Comparison of ENCODE assay signal across 9 cellular contexts in genomic region chr15:96416934-96417759, GRCh38.
DNase-seq lines count a peak whose midpoint lies in the region; ATAC-seq, FAIRE-seq and TF ChIP-seq lines count a peak whose summit lies in the region.
"Had no signal": no experiment of that assay in that cellular context is flagged by ENCODE, and none has a peak within 500 bp of the region (broad histone marks: within the 10 kb centered on the region; RNA-seq: fewer than 3 reads in every experiment).

No MANE protein-coding gene starts in this region.

- intact Hi-C loops in mammary epithelial cell (cut with micrococcal nuclease), result no loop called here
- intact Hi-C loops in spleen (cut with DNase I; ENCODE audit: low total_unique reads), result no loop called here

- no peaks in the 10 kb centered on the region for H3K79me2 ChIP-seq in mammary epithelial cell (ENCODE audit: insufficient read depth, low read length)
- H3K79me2 ChIP-seq in keratinocyte (ENCODE audit: control insufficient read depth, insufficient read depth, low read length), result no peaks in the 10 kb centered on the region

- H3K4me3 Mint-ChIP-seq in naive thymus-derived CD8-positive, alpha-beta T cell, result no peak overlapping the region
- H3K4me3 Mint-ChIP-seq: T-cell had no signal

- H3K4me1 ChIP-seq in HUES48 (ENCODE audit: control insufficient read depth, insufficient read depth, low read length), result peaks cover 33% of the 10 kb centered on the region
- peaks cover 10% of the 10 kb centered on the region for H3K4me1 ChIP-seq in mammary epithelial cell (ENCODE audit: insufficient read depth, low read length)
- H3K4me1 ChIP-seq in keratinocyte (ENCODE audit: control insufficient read depth, extremely low read depth, insufficient read depth, low read length), result peaks cover 10% of the 10 kb centered on the region
- peaks cover 0 to 21% (median 11%) of the 10 kb centered on the region in 6 donors for H3K4me1 ChIP-seq in spleen

- no peaks in the 10 kb centered on the region for H3K9me3 ChIP-seq in HUES48 (ENCODE audit: control insufficient read depth, insufficient read depth, low read length)
- H3K9me3 ChIP-seq in mammary epithelial cell (replicated peaks; ENCODE audit: insufficient read depth, low read length), result no peaks in the 10 kb centered on the region
- no peaks in the 10 kb centered on the region for H3K9me3 ChIP-seq in keratinocyte (ENCODE audit: control insufficient read depth, low read depth, low read length)
- H3K9me3 ChIP-seq in spleen, result peaks cover 0 to 4% (median 0%) of the 10 kb centered on the region in 8 donors

- no peak overlapping the region for H3K9ac ChIP-seq in HUES48 (ENCODE audit: low read depth, low read length)
- H3K9ac ChIP-seq in mammary epithelial cell (ENCODE audit: insufficient read depth, low read length), result no peak overlapping the region
- H3K9ac ChIP-seq in keratinocyte (ENCODE audit: control insufficient read depth, extremely low read depth, insufficient read depth, low read length), result no peak overlapping the region

- POLR2A ChIA-PET in naive thymus-derived CD8-positive, alpha-beta T cell (lab: Charles Lee), result no interaction called here

- H3K36me3 ChIP-seq in HUES48 (ENCODE audit: control insufficient read depth, insufficient read depth, low read length) (no peaks in the 10 kb centered on the region), mammary epithelial cell (ENCODE audit: insufficient read depth, low read length) (no peaks in the 10 kb centered on the region), keratinocyte (ENCODE audit: control insufficient read depth in 2 of 2, extremely low read depth in 1 of 2, insufficient read depth in 2 of 2, low read length in 2 of 2) (no peaks in the 10 kb centered on the region), spleen (no peaks in the 10 kb centered on the region)

- H3K27ac ChIP-seq in HUES48 (ENCODE audit: low read depth, low read length), result no peak overlapping the region
- no peak overlapping the region for H3K27ac ChIP-seq in mammary epithelial cell (ENCODE audit: insufficient read depth, low read depth, low read length)
- H3K27ac ChIP-seq in keratinocyte (ENCODE audit: control insufficient read depth, insufficient read depth, low read length), result no peak overlapping the region
- H3K27ac ChIP-seq in spleen, result peak overlapping the region in 4 of 8 donors; percentile 3 to 40 (median 11)

- dilution Hi-C loops in mammary epithelial cell (cut with HindIII; ENCODE audit: low sequenced_read_pairs) (no loop called here), keratinocyte (cut with MboI; ENCODE audit: extremely low pct_ligation_motif_present, low sequenced_read_pairs) (no loop called here)

- CTCF ChIA-PET in mammary epithelial cell (lab: Charles Lee; ENCODE audit: low non-redundant PET), result interaction anchor here (0.6 kb wide), 1 partner anchor 580 kb away, joined by 3 read pairs; no protein-coding TSS in a partner anchor

- peak; percentile 69 for FAIRE-seq in keratinocyte (lab: Jason Lieb, UNC)

- H3K9me1 ChIP-seq in keratinocyte (ENCODE audit: control insufficient read depth, extremely low read depth, insufficient read depth, low read length), result no peaks in the 10 kb centered on the region

- H3K36me3 Mint-ChIP-seq in naive thymus-derived CD8-positive, alpha-beta T cell, result peaks cover 0 to 5% (median 0%) of the 10 kb centered on the region in 3 donors
- H3K36me3 Mint-ChIP-seq: T-cell had no signal

- peaks cover 33 to 86% (median 69%) of the 10 kb centered on the region in 5 donors for H3K27me3 Mint-ChIP-seq in naive thymus-derived CD8-positive, alpha-beta T cell

- WGBS in mammary epithelial cell (ENCODE audit: low coverage, missing lambda C conversion rate), result 3% methylated on average over 35 of the region's 51 CpGs
- WGBS in spleen, 5 donors, result 4 to 7% (median 6%) methylated on average over 42 to 51 of the region's 51 CpGs

- TF ChIP-seq CTCF in mammary epithelial cell (conservative IDR thresholded peaks at IDR 0.05 in 1 of 2, IDR thresholded peaks at IDR 0.05 in 1 of 2; ENCODE audit: extremely low read depth in 1 of 2, insufficient read depth in 1 of 2, low read depth in 1 of 2, low read length in 2 of 2), result no peak
- no peak for TF ChIP-seq CTCF in keratinocyte (optimal IDR thresholded peaks at IDR 0.05 in 1 of 3, IDR thresholded peaks at IDR 0.05 in 1 of 3, conservative IDR thresholded peaks at IDR 0.05 in 1 of 3; ENCODE audit: extremely low read depth in 1 of 3, insufficient read depth in 2 of 3, low read length in 3 of 3)
- TF ChIP-seq CTCF in spleen (IDR thresholded peaks at IDR 0.05 in 8 of 11, conservative IDR thresholded peaks at IDR 0.05 in 3 of 11), result no peak

- TF ChIP-seq POLR2A in spleen (IDR thresholded peaks at IDR 0.05), result no peak

- DNase-seq in mammary epithelial cell (no peak), keratinocyte (ENCODE audit: low read depth, low spot score) (no peak), spleen (no peak), Kasumi-1 (lab: John Stamatoyannopoulos, UW) (no peak), GOT3 (lab: John Stamatoyannopoulos, UW) (no peak)
- no peak for DNase-seq in naive thymus-derived CD8-positive, alpha-beta T cell
- DNase-seq: T-cell had no signal

- H3K4me2 ChIP-seq in mammary epithelial cell (ENCODE audit: insufficient read depth, low read depth, low read length) (peak overlapping the region; percentile 73), keratinocyte (ENCODE audit: control insufficient read depth, extremely low read depth, insufficient read depth, low read depth, low read length) (peak overlapping the region; percentile 54)

- peak overlapping the region; percentile 31 for H2AFZ ChIP-seq in mammary epithelial cell (ENCODE audit: low read depth, low read length)
- H2AFZ ChIP-seq in keratinocyte (ENCODE audit: control insufficient read depth, low read length), result no peak overlapping the region

- H3K27me3 ChIP-seq in HUES48 (ENCODE audit: control insufficient read depth, insufficient read depth, low read length) (peaks cover 100% of the 10 kb centered on the region), mammary epithelial cell (ENCODE audit: insufficient read depth, low read length) (peaks cover 57% of the 10 kb centered on the region), keratinocyte (ENCODE audit: control insufficient read depth, extremely low read depth, insufficient read depth, low read length) (peaks cover 65% of the 10 kb centered on the region), spleen (replicated peaks in 1 of 7) (peaks cover 3 to 100% (median 60%) of the 10 kb centered on the region in 7 donors)

- H3K4me3 ChIP-seq in HUES48 (ENCODE audit: low read depth, low read length) (peak overlapping the region; percentile 38; the same call in 1 of the 2 replicates), mammary epithelial cell (replicated peaks in 1 of 3; ENCODE audit: insufficient read depth in 1 of 3, low read depth in 2 of 3, low read length in 3 of 3) (peak overlapping the region in 1 of 3 experiments; percentile 19), keratinocyte (ENCODE audit: control insufficient read depth in 2 of 3, extremely low read depth in 1 of 3, insufficient read depth in 2 of 3, low read depth in 1 of 3, low read length in 3 of 3) (peak overlapping the region in 2 of 3 experiments; percentile 26 to 39), spleen (peak overlapping the region in 7 of 8 donors; percentile 17 to 61 (median 28))

- peaks cover 0 to 7% (median 3%) of the 10 kb centered on the region in 4 donors for H3K4me1 Mint-ChIP-seq in naive thymus-derived CD8-positive, alpha-beta T cell

- H3K9me3 Mint-ChIP-seq in naive thymus-derived CD8-positive, alpha-beta T cell, result peaks cover 0 to 2% (median 0%) of the 10 kb centered on the region in 9 donors
- H3K9me3 Mint-ChIP-seq: T-cell had no signal

- in situ Hi-C loops in mammary epithelial cell (cut with MboI; ENCODE audit: low sequenced_read_pairs in 2 of 2), result no loop called here

- no TSS peak for BruUV-seq in mammary epithelial cell (replicated peaks; lab: Mats Ljungman, UMichigan)

- ATAC-seq in naive thymus-derived CD8-positive, alpha-beta T cell, result no peak
- no peak for ATAC-seq in HG03342 (IDR thresholded peaks at IDR 0.05; ENCODE audit: unreplicated experiment)
- ATAC-seq: T-cell had no signal

- H4K20me1 ChIP-seq in mammary epithelial cell (ENCODE audit: insufficient read depth, low read length), result no peaks in the 10 kb centered on the region
- H4K20me1 ChIP-seq in keratinocyte (ENCODE audit: control insufficient read depth, extremely low read depth, insufficient read depth, low read length), result no peaks in the 10 kb centered on the region

- no peak overlapping the region for H3K27ac Mint-ChIP-seq in naive thymus-derived CD8-positive, alpha-beta T cell
- H3K27ac Mint-ChIP-seq: T-cell had no signal
